ENCODE assay signal across 2 cellular contexts in genomic region chr4:151659631-151660030, GRCh38.
TF ChIP-seq lines count a peak whose summit lies in the region.

No MANE protein-coding gene starts in this region.

TF ChIP-seq in SK-N-SH treated with all-trans-retinoic acid at 6 μM for 48 hours, 23 proteins besides CTCF, POLR2A, EP300 and RAD21 (continued from another document):
- TF ChIP-seq CREB5 (CRISPR knock-in tag; IDR thresholded peaks at IDR 0.05; ENCODE audit: low read depth) = no peak

TF ChIP-seq in SK-N-SH, 30 proteins besides CTCF, POLR2A, EP300 and RAD21 (continued from another document):
- TF ChIP-seq REST (IDR thresholded peaks at IDR 0.05; ENCODE audit: low read depth, low read length) = no peak
- TF ChIP-seq ZBTB33 (IDR thresholded peaks at IDR 0.05; ENCODE audit: borderline replicate concordance, low read depth) = no peak
- no peak for TF ChIP-seq USF2 (IDR thresholded peaks at IDR 0.05; ENCODE audit: borderline replicate concordance, low read depth, low read length)
- TF ChIP-seq NFIC (IDR thresholded peaks at IDR 0.05; ENCODE audit: borderline replicate concordance) = no peak
- no peak for TF ChIP-seq FOSL2 (IDR thresholded peaks at IDR 0.05; ENCODE audit: borderline replicate concordance, low read depth)
- TF ChIP-seq TEAD4 (IDR thresholded peaks at IDR 0.05; ENCODE audit: borderline replicate concordance, insufficient read depth) = no peak
- TF ChIP-seq RCOR1 (IDR thresholded peaks at IDR 0.05; ENCODE audit: low read length) = no peak
- no peak for TF ChIP-seq GABPA (IDR thresholded peaks at IDR 0.05; ENCODE audit: low read depth)
